20 cellular contexts compared by ENCODE assay signal in the genomic region with DNA sequence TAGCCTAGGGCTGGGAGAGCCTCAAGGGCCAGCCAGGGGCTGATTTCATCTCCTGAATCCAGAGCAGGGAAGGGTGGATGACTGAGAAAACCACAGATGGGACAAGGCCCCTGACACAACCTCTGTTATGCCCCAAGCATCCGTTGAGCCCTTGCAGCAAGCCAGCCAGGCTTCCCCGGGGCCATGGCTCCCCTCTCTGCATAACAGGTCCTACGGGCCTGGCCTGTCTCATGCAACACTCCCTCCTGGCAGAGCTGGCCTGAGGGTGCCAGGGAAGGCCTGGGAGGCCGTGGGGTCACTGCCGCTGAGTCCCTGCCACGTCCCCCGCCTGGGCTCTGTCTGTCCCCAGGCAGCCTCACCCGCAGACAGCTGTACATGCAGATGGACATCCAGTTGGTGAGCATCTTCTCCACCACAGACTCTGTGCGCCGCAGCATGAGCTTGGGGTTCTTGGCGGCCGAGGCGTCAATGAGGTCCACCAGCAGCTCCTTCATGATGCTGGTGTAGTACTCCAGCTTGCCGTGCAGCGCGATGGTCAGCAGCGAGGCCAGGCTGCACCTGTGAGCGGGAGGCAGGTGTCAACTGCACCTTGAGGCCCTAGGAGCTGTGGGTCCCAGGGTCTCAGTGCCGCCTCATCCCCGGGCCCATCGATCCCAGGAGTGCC. TPM values are rescaled to one million over a fixed set of nuclear protein-coding genes. Genes with fewer than 3 reads are reported as not detected.
DNase-seq lines count a peak whose midpoint lies in the region; ATAC-seq and TF ChIP-seq lines count a peak whose summit lies in the region.
"Had no signal": no experiment of that assay in that cellular context is flagged by ENCODE, and none has a peak within 500 bp of the region (broad histone marks: within the 10 kb centered on the region; RNA-seq: fewer than 3 reads in every experiment).

No MANE protein-coding gene starts in this region.

- TF ChIP-seq POLR2A in testis (IDR thresholded peaks at IDR 0.05), result no peak
- no peak for TF ChIP-seq POLR2A in GM18505 (IDR thresholded peaks at IDR 0.05; ENCODE audit: borderline replicate concordance, extremely low read depth, insufficient read depth, insufficient read length)

- H3K79me1 ChIP-seq in mesenchymal stem cell (replicated peaks; ENCODE audit: low read length, poor library complexity, severe bottlenecking), result peaks cover 3% of the 10 kb centered on the region

- H2AFZ ChIP-seq in GM23248 (no peak overlapping the region), mesenchymal stem cell (ENCODE audit: low read depth, low read length) (no peak overlapping the region)

- no peak overlapping the region for H2BK5ac ChIP-seq in mesenchymal stem cell (ENCODE audit: low read depth, low read length, poor library complexity, severe bottlenecking)

- WGBS in GM23248 (ENCODE audit: low coverage in 1 of 2, low lambda C conversion rate in 2 of 2, missing lambda C conversion rate in 2 of 2), 2 experiments, result 86 to 92% methylated on average over 21 of the region's 21 CpGs
- 96% methylated on average over 21 of the region's 21 CpGs for WGBS in mesenchymal stem cell
- WGBS in testis, 2 donors, result 80 to 91% methylated on average over 8 to 21 of the region's 21 CpGs

- no peak overlapping the region for H2BK120ac ChIP-seq in mesenchymal stem cell (ENCODE audit: low read depth, low read length)

- H2AK5ac ChIP-seq in mesenchymal stem cell (ENCODE audit: low read length, severe bottlenecking), result no peak overlapping the region

- H4K91ac ChIP-seq in mesenchymal stem cell (ENCODE audit: low read length), result no peak overlapping the region

- in situ Hi-C loops in GM23248 (cut with MboI), result no loop called here

- H2BK15ac ChIP-seq in mesenchymal stem cell (ENCODE audit: low read depth, poor library complexity, severe bottlenecking), result no peak overlapping the region

- no peak overlapping the region for H2BK12ac ChIP-seq in mesenchymal stem cell (ENCODE audit: low read length in 2 of 2)

- H3K4ac ChIP-seq in mesenchymal stem cell (ENCODE audit: low read depth in 1 of 2, low read length in 2 of 2), result no peak overlapping the region

- peaks cover 5% of the 10 kb centered on the region for H3K4me1 Mint-ChIP-seq in T-helper 17 cell
- H3K4me1 Mint-ChIP-seq in T-cell, result peaks cover 4 to 12% (median 6%) of the 10 kb centered on the region in 3 donors

- H3K9me2 ChIP-seq in GM23248 (ENCODE audit: insufficient read depth), result no peaks in the 10 kb centered on the region

- ATAC-seq in T-helper 17 cell (no peak), GM18505 (IDR thresholded peaks at IDR 0.05; ENCODE audit: unreplicated experiment) (no peak), T-cell (replicated peaks in 1 of 4) (no peak)
- ATAC-seq: esophagus mucosa, HCT116, mucosa of descending colon had no signal

- H3K36me3 Mint-ChIP-seq in T-helper 17 cell (ENCODE audit: low read depth) (peaks cover 7% of the 10 kb centered on the region), T-cell (no peaks in the 10 kb centered on the region)

- H4K20me1 ChIP-seq in GM23248 (ENCODE audit: insufficient read depth), result no peaks in the 10 kb centered on the region

- no peak for TF ChIP-seq CTCF in testis (IDR thresholded peaks at IDR 0.05)

- H3K36me3 ChIP-seq in GM23248 (ENCODE audit: low read depth) (no peaks in the 10 kb centered on the region; the same call in 1 of the 2 replicates), mesenchymal stem cell (ENCODE audit: control insufficient read depth in 1 of 2, insufficient read depth in 2 of 2, low read depth in 1 of 2, low read length in 2 of 2) (peaks cover 71 to 72% of the 10 kb centered on the region in 2 experiments), testis (ENCODE audit: low read depth, missing control alignments) (no peaks in the 10 kb centered on the region)
- H3K36me3 ChIP-seq: neutrophil had no signal

- POLR2A ChIA-PET in T-cell (lab: Charles Lee), result no interaction called here

- peaks cover 11% of the 10 kb centered on the region; the same call in 1 of the 2 replicates for H3F3A ChIP-seq in GM23248 (ENCODE audit: insufficient read depth)

- H3K27ac ChIP-seq in GM23248 (no peak overlapping the region), mesenchymal stem cell (ENCODE audit: low read length, poor library complexity, severe bottlenecking) (no peak overlapping the region), testis (peak overlapping the region; percentile 55 to 76)
- H3K27ac ChIP-seq: neutrophil had no signal

- peak overlapping the region; percentile 72 for H3K27ac Mint-ChIP-seq in T-helper 17 cell
- H3K27ac Mint-ChIP-seq in T-cell, result no peak overlapping the region

- H3K9ac ChIP-seq in GM23248 (no peak overlapping the region), mesenchymal stem cell (ENCODE audit: low read length) (peak overlapping the region; percentile 59)

- H3K27me3 ChIP-seq in GM23248 (replicated peaks; ENCODE audit: insufficient read depth) (no peaks in the 10 kb centered on the region), mesenchymal stem cell (ENCODE audit: control insufficient read depth in 1 of 2, insufficient read depth in 1 of 2, low read length in 2 of 2) (no peaks in the 10 kb centered on the region), testis (no peaks in the 10 kb centered on the region)
- H3K27me3 ChIP-seq: neutrophil, suprapubic skin had no signal

- H3K9me3 ChIP-seq in GM23248 (ENCODE audit: low read depth) (no peaks in the 10 kb centered on the region), T-helper 17 cell (ENCODE audit: control insufficient read depth, low read length, poor library complexity, severe bottlenecking) (no peaks in the 10 kb centered on the region), mesenchymal stem cell (ENCODE audit: control insufficient read depth, low read length) (no peaks in the 10 kb centered on the region), testis (no peaks in the 10 kb centered on the region)
- H3K9me3 ChIP-seq: mucosa of descending colon, neutrophil, suprapubic skin had no signal

- no peak overlapping the region for H3K18ac ChIP-seq in mesenchymal stem cell (ENCODE audit: low read depth in 1 of 2, low read length in 2 of 2)

- CTCF ChIA-PET in T-cell (lab: Charles Lee), result no interaction called here

- H3K23ac ChIP-seq in mesenchymal stem cell (ENCODE audit: low read length in 2 of 2), result no peak overlapping the region

- H3K4me2 ChIP-seq in GM23248 (ENCODE audit: unreplicated experiment) (no peak overlapping the region), mesenchymal stem cell (ENCODE audit: low read length, poor library complexity, severe bottlenecking) (no peak overlapping the region)

- DNase-seq in GM23248, result peak; percentile 14
- DNase-seq in T-helper 17 cell, result no peak
- no peak for DNase-seq in mesenchymal stem cell
- DNase-seq in testis, result no peak
- DNase-seq in NCI-H69 (lab: John Stamatoyannopoulos, UW), result no peak
- no peak for DNase-seq in T-cell
- DNase-seq: activated CD4-positive, alpha-beta T cell treated with anti-CD3 and anti-CD28 coated beads for 4 hours; activated naive CD4-positive, alpha-beta T cell treated with anti-CD3 and anti-CD28 coated beads, Interleukin-2, amount 50 U/mL, for 16 hours; aorta; CD8-positive, alpha-beta memory T cell; DMS53; mucosa of descending colon; NCI-H2107; NCI-H510A treated with DMSO at 0.1 percent for 48 hours had no signal

- H3K9me3 Mint-ChIP-seq in T-cell, result no peaks in the 10 kb centered on the region
- H3K9me3 Mint-ChIP-seq: CD8-positive, alpha-beta memory T cell had no signal

- H4K8ac ChIP-seq in mesenchymal stem cell (ENCODE audit: low read length), result peak overlapping the region; percentile 52

- peak overlapping the region in 1 of 2 experiments; percentile 37 for H3K14ac ChIP-seq in mesenchymal stem cell (ENCODE audit: low read length in 2 of 2)

- H3K27me3 Mint-ChIP-seq in T-helper 17 cell (no peaks in the 10 kb centered on the region), T-cell (no peaks in the 10 kb centered on the region)
- H3K27me3 Mint-ChIP-seq: CD8-positive, alpha-beta memory T cell had no signal

- H3K4me3 ChIP-seq in GM23248, result no peak overlapping the region
- H3K4me3 ChIP-seq in mesenchymal stem cell (ENCODE audit: insufficient read depth in 1 of 2, low read depth in 1 of 2, low read length in 2 of 2), result no peak overlapping the region
- no peak overlapping the region for H3K4me3 ChIP-seq in testis
- H3K4me3 ChIP-seq: mucosa of descending colon, suprapubic skin had no signal

- intact Hi-C loops in testis (cut with DNase I; ENCODE audit: low total_unique reads), result no loop called here

- H3K79me2 ChIP-seq in GM23248 (ENCODE audit: insufficient read depth), result no peaks in the 10 kb centered on the region

- H3K4me3 Mint-ChIP-seq in T-helper 17 cell (no peak overlapping the region), T-cell (no peak overlapping the region)
- H3K4me3 Mint-ChIP-seq: CD8-positive, alpha-beta memory T cell had no signal

- H3K4me1 ChIP-seq in GM23248 (ENCODE audit: insufficient read depth), result peaks cover 13% of the 10 kb centered on the region
- H3K4me1 ChIP-seq in mesenchymal stem cell (ENCODE audit: control insufficient read depth, insufficient read depth, low read depth, low read length), result peaks cover 26% of the 10 kb centered on the region
- H3K4me1 ChIP-seq in testis, result peaks cover 49% of the 10 kb centered on the region

RNA-seq across cellular contexts. Expression of gene H1-8, which starts 22.1 kb away (rescaled TPM):
- not detected in 2 replicates for total RNA-seq in GM23248 (2014; rRNA removed; shearing (Covaris generic))
- not detected in 2 replicates for polyA plus RNA-seq in GM23248 (2016; fragmentation: Nextera tagmentation; extraction: Ambion mirVana)
- not detected for total RNA-seq in T-helper 17 cell
- polyA plus RNA-seq in mesenchymal stem cell (2013, experiment 1 of 2), result not detected
- not detected for polyA plus RNA-seq in mesenchymal stem cell (2013, experiment 2 of 2)
- 1 to 10 TPM; 4.2 to 4.8 TPM for total RNA-seq in testis
- polyA plus RNA-seq in testis (ENCODE audit: insufficient read depth, low read depth, low replicate concordance), result 8.6 TPM
- total RNA-seq in T-cell, result not detected
- total RNA-seq: aorta; CD8-positive, alpha-beta memory T cell; esophagus mucosa; mucosa of descending colon; RPMI7951; suprapubic skin had no signal
- polyA plus RNA-seq: aorta; CD8-positive, alpha-beta memory T cell had no signal

RNA-seq across cellular contexts. Expression of gene RHO, which starts 36.7 kb away (rescaled TPM):
- not detected in 2 replicates for total RNA-seq in GM23248 (2014; rRNA removed; shearing (Covaris generic))
- polyA plus RNA-seq in GM23248 (2016; fragmentation: Nextera tagmentation; extraction: Ambion mirVana) (not detected in 2 replicates), testis (ENCODE audit: insufficient read depth, low read depth, low replicate concordance) (not detected)
- total RNA-seq in T-helper 17 cell (not detected), testis (under 1 TPM in 1 of 2 donors, not detected in 1; 0.25 TPM), T-cell (under 1 TPM in 2 of 5 donors, not detected in 3; 0.09 to 0.10 TPM)
- not detected for polyA plus RNA-seq in mesenchymal stem cell (2013, experiment 1 of 2)
- polyA plus RNA-seq in mesenchymal stem cell (2013, experiment 2 of 2), result not detected
- total RNA-seq: CD8-positive, alpha-beta memory T cell; esophagus mucosa; mucosa of descending colon; RPMI7951; suprapubic skin had no signal
- polyA plus RNA-seq: aorta; CD8-positive, alpha-beta memory T cell had no signal

RNA-seq across cellular contexts. Expression of gene PLXND1, which starts 41.4 kb away (rescaled TPM):
- total RNA-seq in GM23248 (2014; rRNA removed; shearing (Covaris generic)), result 67.2 and 83.0 TPM in 2 replicates
- 35.7 and 37.4 TPM in 2 replicates for polyA plus RNA-seq in GM23248 (2016; fragmentation: Nextera tagmentation; extraction: Ambion mirVana)
- 100 to 1,000 TPM in 1 of 2 donors, 10 to 100 TPM in 1; 78.8 to 152 TPM for total RNA-seq in T-helper 17 cell
- polyA plus RNA-seq in mesenchymal stem cell (2013, experiment 1 of 2), result 288 TPM
- polyA plus RNA-seq in mesenchymal stem cell (2013, experiment 2 of 2), result 288 TPM
- total RNA-seq in testis, result 10 to 100 TPM; 50.2 to 87.8 TPM
- polyA plus RNA-seq in testis (ENCODE audit: insufficient read depth, low read depth, low replicate concordance), result 69.2 TPM
- 10 to 100 TPM; 13.6 to 53.3 (median 44.9) TPM for total RNA-seq in T-cell

Comparison
In these comparisons a context has a peak if more than half of its experiments do, and no peak if none do; other contexts are left out.
1. H3K27ac ChIP-seq: peak in testis (2 of 2); none in GM23248 (single experiment) and mesenchymal stem cell (single experiment).